In genomic region chr15:78162038-78162437, GRCh38 we compare ENCODE assay signal across 16 cellular contexts. TPM values are rescaled to one million over a fixed set of nuclear protein-coding genes. Genes with fewer than 3 reads are reported as not detected.
DNase-seq lines count a peak whose midpoint lies in the region; ATAC-seq and TF ChIP-seq lines count a peak whose summit lies in the region.
"Had no signal": no experiment of that assay in that cellular context is flagged by ENCODE, and none has a peak within 500 bp of the region (broad histone marks: within the 10 kb centered on the region; RNA-seq: fewer than 3 reads in every experiment).

No MANE protein-coding gene starts in this region.

- peaks cover 6% of the 10 kb centered on the region for H3K36me3 ChIP-seq in smooth muscle cell (ENCODE audit: low read depth)
- H3K36me3 ChIP-seq: uterus had no signal

- H3K4me3 ChIP-seq in smooth muscle cell: no peak overlapping the region
- H3K4me3 ChIP-seq: hepatocyte, left lung, uterus had no signal

- H2AFZ ChIP-seq in smooth muscle cell (ENCODE audit: low read depth): no peak overlapping the region
- H2AFZ ChIP-seq: hepatocyte had no signal

- no peaks in the 10 kb centered on the region for H3K9me3 Mint-ChIP-seq in CD4-positive, alpha-beta T cell
- no peaks in the 10 kb centered on the region for H3K9me3 Mint-ChIP-seq in activated CD4-positive, alpha-beta T cell treated with anti-CD3 and anti-CD28 coated beads, Interleukin-2, amount 10 ng/mL, durations not matched to agents 24 days and 14 days
- no peaks in the 10 kb centered on the region for H3K9me3 Mint-ChIP-seq in activated naive CD8-positive, alpha-beta T cell treated with anti-CD3 and anti-CD28 coated beads, Interleukin-2, amount 10 ng/mL, durations not matched to agents 7 days and 5 days
- H3K9me3 Mint-ChIP-seq: activated T-helper 2 cell treated with anti-CD3 and anti-CD28 coated beads, Interferon-gamma antibody, Interleukin-2, Interleukin-4, amounts not matched to agents 10 μg/mL and 5 μg/mL and 100 μg/mL, durations not matched to agents 14 hours and 24 hours and 36 hours; natural killer cell treated with Interleukin-12 subunit alpha and Interleukin-12 subunit beta and Interleukin-15 and Interleukin-18, amount 100 ng/mL, for 72 hours had no signal

- peak overlapping the region; percentile 93 for H3K27ac Mint-ChIP-seq in CD4-positive, alpha-beta T cell
- no peak overlapping the region for H3K27ac Mint-ChIP-seq in activated CD4-positive, alpha-beta T cell treated with anti-CD3 and anti-CD28 coated beads, Interleukin-2, amount 10 ng/mL, durations not matched to agents 24 days and 14 days
- H3K27ac Mint-ChIP-seq in activated naive CD8-positive, alpha-beta T cell treated with anti-CD3 and anti-CD28 coated beads, Interleukin-2, amount 10 ng/mL, durations not matched to agents 7 days and 5 days: peak overlapping the region; percentile 78
- H3K27ac Mint-ChIP-seq: activated T-helper 2 cell treated with anti-CD3 and anti-CD28 coated beads, Interferon-gamma antibody, Interleukin-2, Interleukin-4, amounts not matched to agents 10 μg/mL and 5 μg/mL and 100 μg/mL, durations not matched to agents 14 hours and 24 hours and 36 hours; natural killer cell treated with Interleukin-12 subunit alpha and Interleukin-12 subunit beta and Interleukin-15 and Interleukin-18, amount 100 ng/mL, for 72 hours had no signal

- no peak overlapping the region for H3K27ac ChIP-seq in CD4-positive, alpha-beta T cell (ENCODE audit: low read depth, low read length)
- no peak overlapping the region for H3K27ac ChIP-seq in smooth muscle cell (ENCODE audit: low read depth)
- H3K27ac ChIP-seq: hepatocyte, left lung, uterus had no signal

- CTCF ChIA-PET in CD4-positive, alpha-beta T cell (lab: Charles Lee): no interaction called here

- H3K4me3 Mint-ChIP-seq in CD4-positive, alpha-beta T cell: peak overlapping the region; percentile 31
- H3K4me3 Mint-ChIP-seq in activated CD4-positive, alpha-beta T cell treated with anti-CD3 and anti-CD28 coated beads, Interleukin-2, amount 10 ng/mL, durations not matched to agents 24 days and 14 days: no peak overlapping the region
- no peak overlapping the region for H3K4me3 Mint-ChIP-seq in activated naive CD8-positive, alpha-beta T cell treated with anti-CD3 and anti-CD28 coated beads, Interleukin-2, amount 10 ng/mL, durations not matched to agents 7 days and 5 days
- H3K4me3 Mint-ChIP-seq: natural killer cell treated with Interleukin-12 subunit alpha and Interleukin-12 subunit beta and Interleukin-15 and Interleukin-18, amount 100 ng/mL, for 72 hours had no signal

- WGBS in smooth muscle cell (ENCODE audit: low lambda C conversion rate): 93% methylated on average over 13 of the region's 13 CpGs

- intact Hi-C loops in CD4-positive, alpha-beta T cell (cut with DNase I, micrococcal nuclease): no loop called here
- intact Hi-C loops in activated CD4-positive, alpha-beta T cell treated with anti-CD3 and anti-CD28 coated beads, Interleukin-2, amount 10 ng/mL, durations not matched to agents 24 days and 14 days (cut with micrococcal nuclease): no loop called here

- H3K79me2 ChIP-seq in smooth muscle cell (ENCODE audit: low read depth): no peaks in the 10 kb centered on the region
- H3K79me2 ChIP-seq: hepatocyte had no signal

- peak; percentile 95 for ATAC-seq in CD4-positive, alpha-beta T cell (ENCODE audit: poor library complexity)
- ATAC-seq in activated naive CD8-positive, alpha-beta T cell treated with anti-CD3 and anti-CD28 coated beads, Interleukin-2, amount 10 ng/mL, durations not matched to agents 7 days and 5 days (ENCODE audit: low read depth): peak; percentile 87
- no peak for ATAC-seq in GM18519 (IDR thresholded peaks at IDR 0.05; ENCODE audit: low FRiP score, unreplicated experiment)
- no peak for ATAC-seq in GM18511 (IDR thresholded peaks at IDR 0.05; ENCODE audit: unreplicated experiment)
- ATAC-seq: left lung; natural killer cell treated with Interleukin-12 subunit alpha and Interleukin-12 subunit beta and Interleukin-15 and Interleukin-18, amount 100 ng/mL, for 72 hours had no signal

- no peak overlapping the region for H3K4me2 ChIP-seq in smooth muscle cell
- H3K4me2 ChIP-seq: hepatocyte had no signal

- H3K27me3 ChIP-seq in CD4-positive, alpha-beta T cell (ENCODE audit: control insufficient read depth, insufficient read depth, low read length): no peaks in the 10 kb centered on the region
- H3K27me3 ChIP-seq in smooth muscle cell (ENCODE audit: low read depth): no peaks in the 10 kb centered on the region
- H3K27me3 ChIP-seq: hepatocyte, left lung, uterus had no signal

- H3K9ac ChIP-seq in smooth muscle cell (ENCODE audit: low read depth): no peak overlapping the region

- no peaks in the 10 kb centered on the region for H3K4me1 ChIP-seq in smooth muscle cell (ENCODE audit: low read depth)
- H3K4me1 ChIP-seq: left lung, uterus had no signal

- no peaks in the 10 kb centered on the region for H3F3A ChIP-seq in smooth muscle cell (ENCODE audit: low read depth)

- POLR2A ChIA-PET in CD4-positive, alpha-beta T cell (lab: Charles Lee): interaction anchor here (1.8 kb wide), 1 partner anchor 12 kb away, joined by 5 read pairs; the partner anchor contains the start of gene IDH3A
- POLR2A ChIA-PET in activated naive CD8-positive, alpha-beta T cell treated with anti-CD3 and anti-CD28 coated beads, Interleukin-2, amount 10 ng/mL, durations not matched to agents 7 days and 5 days (lab: Charles Lee): interaction anchor here (0.6 to 1.7 kb wide), 4 partner anchors 10 to 159 kb away, joined by 3 to 6 read pairs (median 4); partner anchors contain the start of gene IDH3A

- no peak for TF ChIP-seq CTCF in CD4-positive, alpha-beta T cell (IDR thresholded peaks at IDR 0.05)
- TF ChIP-seq CTCF in smooth muscle cell (IDR thresholded peaks at IDR 0.05; ENCODE audit: borderline replicate concordance, insufficient read depth, poor library complexity, severe bottlenecking): no peak
- no peak for TF ChIP-seq CTCF in GM20000 (IDR thresholded peaks at IDR 0.05; ENCODE audit: extremely low read depth, missing control alignments)

- no peaks in the 10 kb centered on the region for H3K9me3 ChIP-seq in CD4-positive, alpha-beta T cell (ENCODE audit: control insufficient read depth, low read length)
- H3K9me3 ChIP-seq in smooth muscle cell (replicated peaks; ENCODE audit: low read depth): no peaks in the 10 kb centered on the region
- H3K9me3 ChIP-seq: left lung, uterus had no signal

- H4K20me1 ChIP-seq in smooth muscle cell (ENCODE audit: low read depth): no peaks in the 10 kb centered on the region

- DNase-seq in CD4-positive, alpha-beta T cell: peak in 8 of 10 experiments; percentile 9 to 64 (median 32)
- peak; percentile 74 for DNase-seq in activated CD4-positive, alpha-beta T cell treated with anti-CD3 and anti-CD28 coated beads, Interleukin-2, amount 10 ng/mL, durations not matched to agents 24 days and 14 days
- DNase-seq in activated naive CD8-positive, alpha-beta T cell treated with anti-CD3 and anti-CD28 coated beads, Interleukin-2, amount 10 ng/mL, durations not matched to agents 7 days and 5 days: no peak
- DNase-seq in nucleus accumbens (lab: John Stamatoyannopoulos, UW) (peak in 45 of 56 donors; percentile 4 to 92 (median 67)), smooth muscle cell (lab: John Stamatoyannopoulos, UW; ENCODE audit: unreplicated experiment) (no peak), GM20000 (ENCODE audit: low spot score) (no peak)
- DNase-seq: DMS153, left lung, NCI-H146, NCI-H69, uterus had no signal

- peaks cover 12% of the 10 kb centered on the region for H3K4me1 Mint-ChIP-seq in CD4-positive, alpha-beta T cell (ENCODE audit: low read depth)
- peaks cover 10% of the 10 kb centered on the region for H3K4me1 Mint-ChIP-seq in activated CD4-positive, alpha-beta T cell treated with anti-CD3 and anti-CD28 coated beads, Interleukin-2, amount 10 ng/mL, durations not matched to agents 24 days and 14 days
- peaks cover 8% of the 10 kb centered on the region for H3K4me1 Mint-ChIP-seq in activated naive CD8-positive, alpha-beta T cell treated with anti-CD3 and anti-CD28 coated beads, Interleukin-2, amount 10 ng/mL, durations not matched to agents 7 days and 5 days

- H3K27me3 Mint-ChIP-seq in CD4-positive, alpha-beta T cell: no peaks in the 10 kb centered on the region
- no peaks in the 10 kb centered on the region for H3K27me3 Mint-ChIP-seq in activated CD4-positive, alpha-beta T cell treated with anti-CD3 and anti-CD28 coated beads, Interleukin-2, amount 10 ng/mL, durations not matched to agents 24 days and 14 days
- no peaks in the 10 kb centered on the region for H3K27me3 Mint-ChIP-seq in activated naive CD8-positive, alpha-beta T cell treated with anti-CD3 and anti-CD28 coated beads, Interleukin-2, amount 10 ng/mL, durations not matched to agents 7 days and 5 days
- H3K27me3 Mint-ChIP-seq: natural killer cell treated with Interleukin-12 subunit alpha and Interleukin-12 subunit beta and Interleukin-15 and Interleukin-18, amount 100 ng/mL, for 72 hours had no signal

- peaks cover 83% of the 10 kb centered on the region for H3K36me3 Mint-ChIP-seq in CD4-positive, alpha-beta T cell (ENCODE audit: low read depth)
- H3K36me3 Mint-ChIP-seq in activated CD4-positive, alpha-beta T cell treated with anti-CD3 and anti-CD28 coated beads, Interleukin-2, amount 10 ng/mL, durations not matched to agents 24 days and 14 days (ENCODE audit: low read depth): peaks cover 67% of the 10 kb centered on the region
- H3K36me3 Mint-ChIP-seq in activated naive CD8-positive, alpha-beta T cell treated with anti-CD3 and anti-CD28 coated beads, Interleukin-2, amount 10 ng/mL, durations not matched to agents 7 days and 5 days: peaks cover 27% of the 10 kb centered on the region

RNA-seq across cellular contexts. Expression of gene IDH3A, which starts 12.9 kb away (rescaled TPM):
- total RNA-seq in CD4-positive, alpha-beta T cell: 10 to 100 TPM; 47.5 to 47.6 TPM
- 165 and 169 TPM in 2 replicates for total RNA-seq in activated CD4-positive, alpha-beta T cell treated with anti-CD3 and anti-CD28 coated beads, Interleukin-2, amount 10 ng/mL, durations not matched to agents 24 days and 14 days
- total RNA-seq in activated naive CD8-positive, alpha-beta T cell treated with anti-CD3 and anti-CD28 coated beads, Interleukin-2, amount 10 ng/mL, durations not matched to agents 7 days and 5 days: 10 to 100 TPM; 54.5 to 82.8 TPM
- total RNA-seq in smooth muscle cell: 56.9 and 74.5 TPM in 2 replicates
- 31.3 and 33.6 TPM in 2 replicates for polyA plus RNA-seq in smooth muscle cell

RNA-seq across cellular contexts. Expression of gene CIB2, which starts 30.8 kb away (rescaled TPM):
- 1 to 10 TPM in 1 of 2 experiments, under 1 TPM in 1; 0.82 to 1.7 TPM for total RNA-seq in CD4-positive, alpha-beta T cell
- total RNA-seq in activated CD4-positive, alpha-beta T cell treated with anti-CD3 and anti-CD28 coated beads, Interleukin-2, amount 10 ng/mL, durations not matched to agents 24 days and 14 days: 1.2 and 1.5 TPM in 2 replicates
- 1 to 10 TPM in 1 of 2 experiments, under 1 TPM in 1; 0.88 to 1.5 TPM for total RNA-seq in activated naive CD8-positive, alpha-beta T cell treated with anti-CD3 and anti-CD28 coated beads, Interleukin-2, amount 10 ng/mL, durations not matched to agents 7 days and 5 days
- 17.7 and 20.9 TPM in 2 replicates for total RNA-seq in smooth muscle cell
- polyA plus RNA-seq in smooth muscle cell: 21.7 and 29.3 TPM in 2 replicates

Comparison
In these comparisons a context has a peak if more than half of its experiments do, and no peak if none do; other contexts are left out.
1. ATAC-seq: peak in CD4-positive, alpha-beta T cell (single experiment) and activated naive CD8-positive, alpha-beta T cell treated with anti-CD3 and anti-CD28 coated beads, Interleukin-2, amount 10 ng/mL, durations not matched to agents 7 days and 5 days (single experiment); none in GM18519 (single experiment) and GM18511 (single experiment).
2. DNase-seq: peak in CD4-positive, alpha-beta T cell (8 of 10), activated CD4-positive, alpha-beta T cell treated with anti-CD3 and anti-CD28 coated beads, Interleukin-2, amount 10 ng/mL, durations not matched to agents 24 days and 14 days (single experiment) and nucleus accumbens (45 of 56); none in activated naive CD8-positive, alpha-beta T cell treated with anti-CD3 and anti-CD28 coated beads, Interleukin-2, amount 10 ng/mL, durations not matched to agents 7 days and 5 days (single experiment), smooth muscle cell (single experiment) and GM20000 (single experiment).